36 cellular contexts compared by ENCODE assay signal in the genomic region with DNA sequence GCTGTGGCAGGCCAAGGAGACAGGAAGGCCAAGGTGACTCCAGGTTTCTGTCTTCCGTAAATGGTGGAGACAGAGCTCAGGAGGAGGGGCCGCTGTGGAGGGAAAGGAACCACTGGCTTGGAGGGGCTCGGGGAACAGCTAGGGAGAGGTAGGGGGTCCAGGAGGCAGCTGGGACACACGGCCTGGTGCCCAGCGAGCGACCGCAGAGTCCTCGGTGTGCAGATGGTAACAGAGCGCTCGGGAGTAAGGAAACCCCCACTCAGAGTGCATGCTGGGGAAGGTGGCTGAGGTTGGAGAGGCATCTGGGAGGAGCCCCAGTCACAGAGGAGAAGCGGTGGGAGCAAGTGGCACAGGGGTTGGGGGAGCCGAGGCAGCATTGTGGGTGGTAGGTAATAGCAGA. TPM values are rescaled to one million over a fixed set of nuclear protein-coding genes. Genes with fewer than 3 reads are reported as not detected.
"Had no signal": no experiment of that assay in that cellular context is flagged by ENCODE, and none has a peak within 500 bp of the region (broad histone marks: within the 10 kb centered on the region; RNA-seq: fewer than 3 reads in every experiment).

No MANE protein-coding gene starts in this region.

- H3K36me3 ChIP-seq: ascending aorta, breast epithelium, cardiac muscle cell, colonic mucosa, esophagus squamous epithelium, gastroesophageal sphincter had no signal

- H3K27me3 ChIP-seq: ascending aorta, cardiac muscle cell, colonic mucosa had no signal

- H3K4me1 ChIP-seq: ascending aorta, breast epithelium, colonic mucosa had no signal

- DNase-seq: activated CD4-positive, alpha-beta memory T cell treated with anti-CD3 and anti-CD28 coated beads for 36 hours; activated CD4-positive, alpha-beta T cell treated with anti-CD3 and anti-CD28 coated beads for 36 hours; activated CD4-positive, alpha-beta T cell treated with anti-CD3 and anti-CD28 coated beads, Interleukin-2, amount 10 ng/mL, durations not matched to agents 24 days and 14 days; activated CD4-positive, CD25-positive, alpha-beta regulatory T cell; activated CD4-positive, CD25-positive, alpha-beta regulatory T cell treated with anti-CD3 and anti-CD28 coated beads, Interleukin-2, amount 50 U/mL, for 72 hours; activated CD8-positive, alpha-beta memory T cell treated with anti-CD3 and anti-CD28 coated beads, Interleukin-2, amount 10 ng/mL, durations not matched to agents 7 days and 5 days; activated CD8-positive, alpha-beta memory T cell treated with anti-CD3 and anti-CD28 coated beads, Interleukin-2, amount 50 U/mL, for 4 hours; activated CD8-positive, alpha-beta T cell treated with anti-CD3 and anti-CD28 coated beads, Interleukin-2, amount 10 ng/mL, durations not matched to agents 7 days and 5 days; activated gamma-delta T cell; activated naive CD4-positive, alpha-beta T cell; activated naive CD4-positive, alpha-beta T cell treated with anti-CD3 and anti-CD28 coated beads, Interleukin-2, amount 10 ng/mL, durations not matched to agents 7 days and 5 days; activated naive CD8-positive, alpha-beta T cell treated with anti-CD3 and anti-CD28 coated beads, Interleukin-2, amount 10 ng/mL, durations not matched to agents 7 days and 5 days; activated T-cell treated with anti-CD3 and anti-CD28 coated beads, Interleukin-2, amount 50 U/mL, for 24 hours; activated T-cell treated with anti-CD3 and anti-CD28 coated beads, Interleukin-2, amount 50 U/mL, for 72 hours; central memory CD4-positive, alpha-beta T cell; cerebellar nuclear complex; colonic mucosa; effector CD8-positive, alpha-beta T cell; esophagus squamous epithelium; foreskin melanocyte; T-helper 1 cell; T-helper 17 cell; T1000 had no signal

- H3K9me3 ChIP-seq: ascending aorta, breast epithelium, colonic mucosa, esophagus squamous epithelium had no signal

- H3K36me3 Mint-ChIP-seq: activated CD4-positive, alpha-beta memory T cell treated with anti-CD3 and anti-CD28 coated beads for 36 hours; activated CD8-positive, alpha-beta memory T cell treated with anti-CD3 and anti-CD28 coated beads, Interleukin-2, amount 10 ng/mL, durations not matched to agents 7 days and 5 days; activated naive CD4-positive, alpha-beta T cell treated with anti-CD3 and anti-CD28 coated beads, Interleukin-2, amount 10 ng/mL, durations not matched to agents 7 days and 5 days; activated naive CD8-positive, alpha-beta T cell treated with anti-CD3 and anti-CD28 coated beads, Interleukin-2, amount 10 ng/mL, durations not matched to agents 7 days and 5 days; brain had no signal

- ATAC-seq: activated CD4-positive, alpha-beta T cell treated with anti-CD3 and anti-CD28 coated beads for 36 hours; activated CD8-positive, alpha-beta memory T cell treated with anti-CD3 and anti-CD28 coated beads, Interleukin-2, amount 10 ng/mL, durations not matched to agents 7 days and 5 days; activated CD8-positive, alpha-beta T cell treated with anti-CD3 and anti-CD28 coated beads, Interleukin-2, amount 10 ng/mL, durations not matched to agents 7 days and 5 days; activated naive CD4-positive, alpha-beta T cell treated with anti-CD3 and anti-CD28 coated beads, Interleukin-2, amount 50 U/mL, for 72 hours; activated T-cell treated with anti-CD3 and anti-CD28 coated beads, Interleukin-2, amount 50 U/mL, for 72 hours; gastroesophageal sphincter; T-helper 17 cell had no signal

- H3K4me3 Mint-ChIP-seq: activated CD4-positive, alpha-beta memory T cell treated with anti-CD3 and anti-CD28 coated beads for 36 hours; activated CD4-positive, alpha-beta T cell treated with anti-CD3 and anti-CD28 coated beads for 36 hours; activated CD4-positive, alpha-beta T cell treated with anti-CD3 and anti-CD28 coated beads, Interleukin-2, amount 10 ng/mL, durations not matched to agents 24 days and 14 days; activated CD8-positive, alpha-beta memory T cell treated with anti-CD3 and anti-CD28 coated beads, Interleukin-2, amount 10 ng/mL, durations not matched to agents 7 days and 5 days; activated CD8-positive, alpha-beta T cell treated with anti-CD3 and anti-CD28 coated beads, Interleukin-2, amount 10 ng/mL, durations not matched to agents 7 days and 5 days; activated naive CD4-positive, alpha-beta T cell treated with anti-CD3 and anti-CD28 coated beads, Interleukin-2, amount 10 ng/mL, durations not matched to agents 7 days and 5 days; activated naive CD8-positive, alpha-beta T cell treated with anti-CD3 and anti-CD28 coated beads, Interleukin-2, amount 10 ng/mL, durations not matched to agents 7 days and 5 days; activated T-cell treated with anti-CD3 and anti-CD28 coated beads, Interleukin-2, amount 50 U/mL, for 24 hours; activated T-cell treated with anti-CD3 and anti-CD28 coated beads, Interleukin-2, amount 50 U/mL, for 72 hours; brain; T-helper 17 cell; T-helper 2 cell treated with Interferon-gamma antibody and Interleukin-4, amounts not matched to agents 5 μg/mL and 100 μg/mL, for 36 hours had no signal

- H3K9me3 Mint-ChIP-seq: activated naive CD4-positive, alpha-beta T cell treated with anti-CD3 and anti-CD28 coated beads, Interleukin-2, amount 10 ng/mL, durations not matched to agents 7 days and 5 days; activated naive CD8-positive, alpha-beta T cell treated with anti-CD3 and anti-CD28 coated beads, Interleukin-2, amount 10 ng/mL, durations not matched to agents 7 days and 5 days had no signal

- H3K4me3 ChIP-seq: ascending aorta, breast epithelium, cardiac muscle cell, colonic mucosa, esophagus squamous epithelium, gastroesophageal sphincter had no signal

- H3K27ac ChIP-seq: ascending aorta, breast epithelium, cardiac muscle cell, colonic mucosa, epithelial cell of prostate, esophagus squamous epithelium, gastroesophageal sphincter had no signal

- H3K27ac Mint-ChIP-seq: activated CD4-positive, alpha-beta memory T cell treated with anti-CD3 and anti-CD28 coated beads for 36 hours; activated CD4-positive, alpha-beta T cell treated with anti-CD3 and anti-CD28 coated beads for 36 hours; activated CD4-positive, alpha-beta T cell treated with anti-CD3 and anti-CD28 coated beads, Interleukin-2, amount 10 ng/mL, durations not matched to agents 24 days and 14 days; activated CD8-positive, alpha-beta memory T cell treated with anti-CD3 and anti-CD28 coated beads, Interleukin-2, amount 10 ng/mL, durations not matched to agents 7 days and 5 days; activated CD8-positive, alpha-beta T cell treated with anti-CD3 and anti-CD28 coated beads, Interleukin-2, amount 10 ng/mL, durations not matched to agents 7 days and 5 days; activated naive CD4-positive, alpha-beta T cell treated with anti-CD3 and anti-CD28 coated beads, Interleukin-2, amount 10 ng/mL, durations not matched to agents 7 days and 5 days; activated naive CD8-positive, alpha-beta T cell treated with anti-CD3 and anti-CD28 coated beads, Interleukin-2, amount 10 ng/mL, durations not matched to agents 7 days and 5 days; activated T-cell treated with anti-CD3 and anti-CD28 coated beads, Interleukin-2, amount 50 U/mL, for 24 hours; activated T-cell treated with anti-CD3 and anti-CD28 coated beads, Interleukin-2, amount 50 U/mL, for 72 hours; brain; T-helper 17 cell; T-helper 2 cell treated with Interferon-gamma antibody and Interleukin-4, amounts not matched to agents 5 μg/mL and 100 μg/mL, for 36 hours had no signal

RNA-seq across cellular contexts. Expression of gene NCF4, which starts 10.8 kb away (rescaled TPM):
- total RNA-seq: cardiac muscle cell, dermis microvascular lymphatic vessel endothelial cell, endothelial cell of umbilical vein, fibroblast of lung, fibroblast of villous mesenchyme had no signal

RNA-seq across cellular contexts. Expression of gene PVALB, which starts 33.2 kb away (rescaled TPM):
- total RNA-seq: activated CD4-positive, alpha-beta memory T cell treated with anti-CD3 and anti-CD28 coated beads for 36 hours; activated CD4-positive, alpha-beta T cell treated with anti-CD3 and anti-CD28 coated beads for 36 hours; activated CD4-positive, alpha-beta T cell treated with anti-CD3 and anti-CD28 coated beads, Interleukin-2, amount 10 ng/mL, durations not matched to agents 24 days and 14 days; activated CD8-positive, alpha-beta memory T cell treated with anti-CD3 and anti-CD28 coated beads for 36 hours; activated CD8-positive, alpha-beta memory T cell treated with anti-CD3 and anti-CD28 coated beads, Interleukin-2, amount 10 ng/mL, durations not matched to agents 7 days and 5 days; activated CD8-positive, alpha-beta T cell treated with anti-CD3 and anti-CD28 coated beads, Interleukin-2, amount 10 ng/mL, durations not matched to agents 7 days and 5 days; activated naive CD4-positive, alpha-beta T cell treated with anti-CD3 and anti-CD28 coated beads, Interleukin-2, amount 50 U/mL, for 72 hours; activated naive CD8-positive, alpha-beta T cell treated with anti-CD3 and anti-CD28 coated beads, Interleukin-2, amount 10 ng/mL, durations not matched to agents 7 days and 5 days; activated T-cell treated with anti-CD3 and anti-CD28 coated beads, Interleukin-2, amount 50 U/mL, for 72 hours; ascending aorta; cardiac muscle cell; colonic mucosa; dermis microvascular lymphatic vessel endothelial cell; endothelial cell of umbilical vein; esophagus squamous epithelium; fibroblast of lung; fibroblast of villous mesenchyme; gastroesophageal sphincter had no signal
